Comparison of ENCODE assay signal across 8 cellular contexts in the genomic region with DNA sequence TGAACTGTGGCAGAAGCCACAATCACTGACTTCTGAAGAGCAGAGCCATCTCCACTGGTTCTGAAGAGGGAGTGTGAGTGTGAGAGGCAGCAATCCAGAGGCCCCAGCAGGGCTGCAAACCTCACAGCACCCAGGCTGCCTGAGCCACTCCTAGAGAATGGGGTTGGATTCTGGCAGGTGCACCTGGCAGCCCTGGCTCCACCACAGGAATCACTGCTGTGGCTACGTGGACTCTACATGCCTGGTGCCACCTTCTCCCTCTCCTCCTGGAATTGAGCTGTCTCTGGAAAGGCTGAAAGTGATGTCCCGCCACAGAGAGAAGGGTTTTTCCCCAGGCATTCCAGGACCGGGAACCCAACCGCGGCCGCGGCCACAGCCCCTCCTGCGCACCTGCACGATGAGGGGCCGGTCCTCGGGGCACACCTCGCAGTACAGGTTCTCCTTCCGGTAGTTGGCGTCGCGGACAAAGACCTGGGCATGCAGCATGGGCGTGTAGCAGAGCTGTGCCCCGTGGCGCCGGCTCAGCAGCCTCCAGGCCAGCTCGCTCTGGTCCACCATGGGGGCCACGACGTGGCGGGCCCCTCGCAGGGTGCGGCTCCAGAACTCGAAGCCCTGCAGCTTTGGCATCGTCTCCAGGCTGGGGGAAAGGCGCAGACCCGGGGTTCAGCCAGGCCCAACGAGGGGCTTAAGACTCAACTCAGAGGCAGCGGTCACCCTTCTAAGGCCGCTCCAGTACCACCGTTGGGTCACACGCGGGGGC.
A peak's percentile ranks its signal among the peaks of the same experiment; 100 is the strongest.
DNase-seq lines count a peak whose midpoint lies in the region; ATAC-seq and TF ChIP-seq lines count a peak whose summit lies in the region.

No MANE protein-coding gene starts in this region.

- peaks cover 7 to 12% of the 10 kb centered on the region in 2 donors for H3K4me1 Mint-ChIP-seq in effector memory CD8-positive, alpha-beta T cell (ENCODE audit: low read depth in 2 of 2)
- peaks cover 4% of the 10 kb centered on the region for H3K4me1 Mint-ChIP-seq in nephron progenitor cell

- H3K4me3 ChIP-seq in GM12864 (ENCODE audit: low read depth, low read length) = peak overlapping the region; percentile 97

- DNase-seq in GM12864 (ENCODE audit: low read depth) (no peak), NCI-H526 treated with DMSO at 0.1 percent for 48 hours (lab: John Stamatoyannopoulos, UW) (peak; percentile 8), nephron progenitor cell (no peak), 8988T (no peak), epidermal melanocyte (ENCODE audit: insufficient read length, low spot score) (no peak), GOT3 (lab: John Stamatoyannopoulos, UW) (no peak)
- DNase-seq in effector memory CD8-positive, alpha-beta T cell = no peak

- H3K27me3 Mint-ChIP-seq in effector memory CD8-positive, alpha-beta T cell = no peaks in the 10 kb centered on the region
- H3K27me3 Mint-ChIP-seq in nephron progenitor cell (ENCODE audit: low read depth, poor library complexity) = peaks cover 9% of the 10 kb centered on the region

- TF ChIP-seq CTCF in GM12864 (IDR thresholded peaks at IDR 0.05; ENCODE audit: low read depth, low read length, missing control alignments) (no peak), nephron progenitor cell (IDR thresholded peaks at IDR 0.05) (no peak)

- no peaks in the 10 kb centered on the region for H3K9me3 Mint-ChIP-seq in effector memory CD8-positive, alpha-beta T cell
- no peaks in the 10 kb centered on the region for H3K9me3 Mint-ChIP-seq in nephron progenitor cell

- peak overlapping the region; percentile 35 to 83 for H3K27ac Mint-ChIP-seq in effector memory CD8-positive, alpha-beta T cell
- no peak overlapping the region for H3K27ac Mint-ChIP-seq in nephron progenitor cell

- no peak for ATAC-seq in effector memory CD8-positive, alpha-beta T cell (replicated peaks)
- ATAC-seq in HG03354 (IDR thresholded peaks at IDR 0.05; ENCODE audit: poor library complexity, severe bottlenecking, unreplicated experiment) = no peak

- peaks cover 20% of the 10 kb centered on the region for H3K36me3 Mint-ChIP-seq in effector memory CD8-positive, alpha-beta T cell (ENCODE audit: insufficient read depth)
- H3K36me3 Mint-ChIP-seq in nephron progenitor cell (ENCODE audit: low read depth) = no peaks in the 10 kb centered on the region

- peak overlapping the region; percentile 57 to 68 for H3K4me3 Mint-ChIP-seq in effector memory CD8-positive, alpha-beta T cell
- peak overlapping the region; percentile 76 for H3K4me3 Mint-ChIP-seq in nephron progenitor cell
